ENCODE assay signal across 21 cellular contexts in the genomic region with DNA sequence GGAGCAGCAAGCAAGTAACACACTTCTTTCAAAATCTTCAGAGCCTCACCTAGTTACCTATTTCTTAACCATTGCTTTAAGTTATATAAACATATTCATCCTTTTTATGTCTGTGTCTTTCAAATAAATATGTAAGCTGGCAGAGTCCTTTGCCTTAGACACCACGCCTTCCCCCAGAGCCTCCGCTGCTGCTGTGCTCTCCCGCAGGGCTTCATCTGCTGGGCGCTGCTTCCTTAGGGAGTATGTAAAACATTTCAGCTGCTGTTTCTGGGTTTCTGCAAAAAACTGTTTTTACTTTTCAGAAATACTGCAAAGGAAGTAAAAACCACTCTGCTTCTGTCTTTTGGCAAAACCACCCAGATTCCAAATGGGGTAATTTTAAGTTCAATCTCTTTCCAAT.
DNase-seq lines count a peak whose midpoint lies in the region; ATAC-seq, FAIRE-seq and TF ChIP-seq lines count a peak whose summit lies in the region.
"Had no signal": no experiment of that assay in that cellular context is flagged by ENCODE, and none has a peak within 500 bp of the region (broad histone marks: within the 10 kb centered on the region; RNA-seq: fewer than 3 reads in every experiment).

No MANE protein-coding gene starts in this region.

- H3K27me3 ChIP-seq in OCI-LY3 (ENCODE audit: low read depth, low read length) (no peaks in the 10 kb centered on the region), neural cell (ENCODE audit: insufficient read depth, low read depth, low read length) (no peaks in the 10 kb centered on the region), pancreas (no peaks in the 10 kb centered on the region)
- H3K27me3 ChIP-seq: testis had no signal

- H3K4me3 ChIP-seq in OCI-LY3 (ENCODE audit: low read length) = no peak overlapping the region
- H3K4me3 ChIP-seq in neural cell (ENCODE audit: low read length) = no peak overlapping the region
- no peak overlapping the region for H3K4me3 ChIP-seq in pancreas
- H3K4me3 ChIP-seq: skin epidermis, testis had no signal

- peaks cover 10% of the 10 kb centered on the region for H3K9me3 Mint-ChIP-seq in activated CD4-positive, alpha-beta T cell treated with anti-CD3 and anti-CD28 coated beads for 36 hours (ENCODE audit: low read depth)

- H3K36me3 Mint-ChIP-seq in activated CD4-positive, alpha-beta T cell treated with anti-CD3 and anti-CD28 coated beads for 36 hours (ENCODE audit: low read depth) = peaks cover 86% of the 10 kb centered on the region

- 94 to 96% methylated on average over 4 of the region's 4 CpGs for WGBS in pancreas, 2 donors

- TF ChIP-seq CTCF in OCI-LY3 (IDR thresholded peaks at IDR 0.05; ENCODE audit: low read depth, low read length) (no peak), neural cell (IDR thresholded peaks at IDR 0.05; ENCODE audit: poor library complexity, severe bottlenecking) (no peak), pancreas (IDR thresholded peaks at IDR 0.05) (no peak)

- POLR2A ChIA-PET in activated CD4-positive, alpha-beta T cell treated with anti-CD3 and anti-CD28 coated beads for 36 hours (lab: Charles Lee) = no interaction called here

- no peak for FAIRE-seq in pancreas (lab: Jason Lieb, UNC)
- FAIRE-seq: A204.1, bronchial epithelial cell had no signal

- H3K9me3 ChIP-seq in OCI-LY3 (ENCODE audit: insufficient read depth, low read length) (peaks cover under 1% of the 10 kb centered on the region; the same call in 1 of the 2 replicates), neural cell (ENCODE audit: low read length) (no peaks in the 10 kb centered on the region), pancreas (no peaks in the 10 kb centered on the region)
- H3K9me3 ChIP-seq: testis had no signal

- H3K4me2 ChIP-seq in OCI-LY3 (ENCODE audit: low read length) = peak overlapping the region; percentile 76
- no peak overlapping the region for H3K4me2 ChIP-seq in neural cell (ENCODE audit: low read length)
- H3K4me2 ChIP-seq: KMS-11 had no signal

- DNase-seq in activated CD4-positive, alpha-beta T cell treated with anti-CD3 and anti-CD28 coated beads for 36 hours = no peak
- DNase-seq in activated CD4-positive, alpha-beta T cell treated with anti-CD3 and anti-CD28 coated beads for 48 hours = no peak
- DNase-seq in pancreas = no peak
- DNase-seq in NCI-H446 (lab: John Stamatoyannopoulos, UW) = no peak
- DNase-seq: effector CD4-positive, alpha-beta T cell; glutamatergic neuron; left ventricle myocardium superior; NCI-H2029; NCI-H446 treated with DMSO at 0.1 percent for 48 hours; stimulated activated CD4-positive, alpha-beta T cell treated with anti-CD3 and anti-CD28 coated beads, Interleukin-2, amount 100 ng/mL, for 48 hours; testis had no signal

- H3K27me3 Mint-ChIP-seq in activated CD4-positive, alpha-beta T cell treated with anti-CD3 and anti-CD28 coated beads for 36 hours = no peaks in the 10 kb centered on the region
- H3K27me3 Mint-ChIP-seq: progenitor cell of endocrine pancreas had no signal

- no peaks in the 10 kb centered on the region for H3K9me2 ChIP-seq in neural cell (ENCODE audit: insufficient read depth, low read length)

- no peaks in the 10 kb centered on the region for H3F3A ChIP-seq in neural cell (ENCODE audit: insufficient read depth, low read length, poor library complexity, severe bottlenecking)

- CTCF ChIA-PET in activated CD4-positive, alpha-beta T cell treated with anti-CD3 and anti-CD28 coated beads for 36 hours (lab: Charles Lee) = interaction anchor here (1.1 to 2.7 kb wide), 6 partner anchors 12 to 138 kb away, joined by 4 to 15 read pairs (median 6); no protein-coding TSS in a partner anchor

- H3K4me3 Mint-ChIP-seq in activated CD4-positive, alpha-beta T cell treated with anti-CD3 and anti-CD28 coated beads for 36 hours = no peak overlapping the region

- peaks cover 65% of the 10 kb centered on the region for H3K4me1 ChIP-seq in OCI-LY3 (ENCODE audit: low read length)
- H3K4me1 ChIP-seq in pancreas = peaks cover 0 to 32% (median 23%) of the 10 kb centered on the region in 3 donors
- H3K4me1 ChIP-seq: testis had no signal

- TF ChIP-seq EP300 in neural cell (conservative IDR thresholded peaks at IDR 0.05; ENCODE audit: poor library complexity, severe bottlenecking) = no peak

- intact Hi-C loops in activated CD4-positive, alpha-beta T cell treated with anti-CD3 and anti-CD28 coated beads for 36 hours (cut with DNase I, micrococcal nuclease) = loop anchor here (2.0 kb wide), 2 partner anchors 20 to 140 kb away; no protein-coding TSS in a partner anchor
- intact Hi-C loops in pancreas (cut with DNase I) = loop anchor here in 1 of 3 donors (10.0 kb wide), 1 partner anchor 122 kb away; no protein-coding TSS in a partner anchor

- TF ChIP-seq RAD21 in neural cell (conservative IDR thresholded peaks at IDR 0.05) = no peak

- H2AFZ ChIP-seq in OCI-LY3 (ENCODE audit: low read depth, low read length) (no peak overlapping the region), neural cell (ENCODE audit: low read depth, low read length) (no peak overlapping the region)

- H3K4me1 Mint-ChIP-seq in activated CD4-positive, alpha-beta T cell treated with anti-CD3 and anti-CD28 coated beads for 36 hours = peaks cover 68% of the 10 kb centered on the region

- H3K9ac ChIP-seq in OCI-LY3 (ENCODE audit: low read length) (peak overlapping the region; percentile 54), neural cell (ENCODE audit: low read length) (no peak overlapping the region)
- H3K9ac ChIP-seq: KMS-11 had no signal

- ATAC-seq in activated CD4-positive, alpha-beta T cell treated with anti-CD3 and anti-CD28 coated beads for 36 hours = no peak
- ATAC-seq in pancreas (no peak), HG02970 (IDR thresholded peaks at IDR 0.05; ENCODE audit: low FRiP score, unreplicated experiment) (no peak)
- ATAC-seq: left ventricle myocardium superior had no signal

- 0 out of 2 replicates have a peak, but pooled peaks cover 2% of the 10 kb centered on the region for H4K20me1 ChIP-seq in OCI-LY3 (ENCODE audit: insufficient read depth, low read length)
- no peaks in the 10 kb centered on the region for H4K20me1 ChIP-seq in neural cell (ENCODE audit: insufficient read depth)

- peak overlapping the region; percentile 93 for H3K27ac ChIP-seq in OCI-LY3 (ENCODE audit: low read length)
- H3K27ac ChIP-seq in angular gyrus (ENCODE audit: low read depth, low read length) = peak overlapping the region; percentile 17
- no peak overlapping the region for H3K27ac ChIP-seq in neural cell (ENCODE audit: low read length)
- no peak overlapping the region for H3K27ac ChIP-seq in pancreas
- H3K27ac ChIP-seq: KMS-11, RWPE1 had no signal

- H3K27ac Mint-ChIP-seq in activated CD4-positive, alpha-beta T cell treated with anti-CD3 and anti-CD28 coated beads for 36 hours = peak overlapping the region; percentile 90

- H3K79me2 ChIP-seq in OCI-LY3 (ENCODE audit: low read length) = peaks cover 52% of the 10 kb centered on the region
- no peaks in the 10 kb centered on the region for H3K79me2 ChIP-seq in neural cell (replicated peaks; ENCODE audit: insufficient read depth, low read length)

- peaks cover 54% of the 10 kb centered on the region for H3K36me3 ChIP-seq in OCI-LY3 (replicated peaks; ENCODE audit: low read depth, low read length)
- peaks cover 6% of the 10 kb centered on the region for H3K36me3 ChIP-seq in neural cell (ENCODE audit: insufficient read depth, low read length)
- H3K36me3 ChIP-seq in pancreas = no peaks in the 10 kb centered on the region

TF ChIP-seq in neural cell, 6 proteins besides CTCF, POLR2A, EP300 and RAD21:
- TF ChIP-seq POLR2AphosphoS5 (IDR thresholded peaks at IDR 0.05) (peak; percentile 1), EZH2 (IDR thresholded peaks at IDR 0.05; ENCODE audit: borderline replicate concordance, insufficient read depth, low read length, poor library complexity, severe bottlenecking) (no peak), TAF1 (IDR thresholded peaks at IDR 0.05; ENCODE audit: low read depth) (no peak)

Comparison
In these comparisons a context has a peak if more than half of its experiments do, and no peak if none do; other contexts are left out.
1. H3K27ac ChIP-seq: peak in OCI-LY3 (single experiment) and angular gyrus (single experiment); none in neural cell (single experiment) and pancreas (0 of 4).